Comparison of ENCODE assay signal across 1 cellular context in genomic region chr1:8712413-8713229, GRCh38.
A peak's percentile ranks its signal among the peaks of the same experiment; 100 is the strongest.
TF ChIP-seq lines count a peak whose summit lies in the region.

No MANE protein-coding gene starts in this region.

TF ChIP-seq in HepG2, 621 proteins besides CTCF, POLR2A, EP300 and RAD21 (continued from another document):
- no peak for TF ChIP-seq PBX2 (CRISPR knock-in tag; IDR thresholded peaks at IDR 0.05)
- no peak for TF ChIP-seq ZBTB21 (CRISPR knock-in tag; IDR thresholded peaks at IDR 0.05)
- TF ChIP-seq ZNF784 (CRISPR knock-in tag; IDR thresholded peaks at IDR 0.05; ENCODE audit: borderline replicate concordance): no peak
- TF ChIP-seq NFAT5 (CRISPR knock-in tag; IDR thresholded peaks at IDR 0.05): no peak
- TF ChIP-seq NR2C2 (CRISPR knock-in tag; IDR thresholded peaks at IDR 0.05; ENCODE audit: borderline replicate concordance): no peak
- no peak for TF ChIP-seq ZNF577 (CRISPR knock-in tag; IDR thresholded peaks at IDR 0.05; ENCODE audit: borderline replicate concordance, low read depth)
- TF ChIP-seq, protein P1, sequence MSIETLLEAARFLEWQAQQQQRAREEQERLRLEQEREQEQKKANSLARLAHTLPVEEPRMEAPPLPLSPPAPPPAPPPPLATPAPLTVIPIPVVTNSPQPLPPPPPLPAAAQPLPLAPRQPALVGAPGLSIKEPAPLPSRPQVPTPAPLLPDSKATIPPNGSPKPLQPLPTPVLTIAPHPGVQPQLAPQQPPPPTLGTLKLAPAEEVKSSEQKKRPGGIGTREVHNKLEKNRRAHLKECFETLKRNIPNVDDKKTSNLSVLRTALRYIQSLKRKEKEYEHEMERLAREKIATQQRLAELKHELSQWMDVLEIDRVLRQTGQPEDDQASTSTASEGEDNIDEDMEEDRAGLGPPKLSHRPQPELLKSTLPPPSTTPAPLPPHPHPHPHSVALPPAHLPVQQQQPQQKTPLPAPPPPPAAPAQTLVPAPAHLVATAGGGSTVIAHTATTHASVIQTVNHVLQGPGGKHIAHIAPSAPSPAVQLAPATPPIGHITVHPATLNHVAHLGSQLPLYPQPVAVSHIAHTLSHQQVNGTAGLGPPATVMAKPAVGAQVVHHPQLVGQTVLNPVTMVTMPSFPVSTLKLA (IDR thresholded peaks at IDR 0.05): no peak
- TF ChIP-seq SOX5 (CRISPR knock-in tag; IDR thresholded peaks at IDR 0.05; ENCODE audit: borderline replicate concordance): peak; percentile 75
- no peak for TF ChIP-seq JUN (CRISPR knock-in tag; IDR thresholded peaks at IDR 0.05)
- TF ChIP-seq HOXA9 (CRISPR knock-in tag; IDR thresholded peaks at IDR 0.05; ENCODE audit: borderline replicate concordance): no peak
- no peak for TF ChIP-seq ATRX (CRISPR knock-in tag; IDR thresholded peaks at IDR 0.05; ENCODE audit: borderline replicate concordance)
- TF ChIP-seq RNF2 (conservative IDR thresholded peaks at IDR 0.05; ENCODE audit: low read depth): no peak
- no peak for TF ChIP-seq THAP8 (CRISPR knock-in tag; IDR thresholded peaks at IDR 0.05; ENCODE audit: borderline replicate concordance)
- no peak for TF ChIP-seq ZNF615 (CRISPR knock-in tag; IDR thresholded peaks at IDR 0.05; ENCODE audit: borderline replicate concordance)
- peak; percentile 70 for TF ChIP-seq GATAD2A (CRISPR knock-in tag; IDR thresholded peaks at IDR 0.05)
- 0 out of 2 replicates have a peak, but pooled peaks have one; percentile 44 for TF ChIP-seq ZFP82 (CRISPR knock-in tag; IDR thresholded peaks at IDR 0.05; ENCODE audit: borderline replicate concordance)
- TF ChIP-seq PATZ1 (CRISPR knock-in tag; IDR thresholded peaks at IDR 0.05): no peak
- no peak for TF ChIP-seq RBFOX2 (IDR thresholded peaks at IDR 0.05; ENCODE audit: low read depth, low read length)
- no peak for TF ChIP-seq NCOA1 (CRISPR knock-in tag; IDR thresholded peaks at IDR 0.05)
- no peak for TF ChIP-seq THAP7 (CRISPR knock-in tag; IDR thresholded peaks at IDR 0.05)
- peak; percentile 15; the same call in 1 of the 2 replicates for TF ChIP-seq HDAC1 (CRISPR knock-in tag; IDR thresholded peaks at IDR 0.05)
- TF ChIP-seq ZSCAN30 (CRISPR knock-in tag; IDR thresholded peaks at IDR 0.05): no peak
- TF ChIP-seq ATF1 (CRISPR knock-in tag; IDR thresholded peaks at IDR 0.05): peak; percentile 45; the same call in 1 of the 2 replicates
- TF ChIP-seq NFKBIZ (CRISPR knock-in tag; IDR thresholded peaks at IDR 0.05): no peak
- TF ChIP-seq, protein P2, sequence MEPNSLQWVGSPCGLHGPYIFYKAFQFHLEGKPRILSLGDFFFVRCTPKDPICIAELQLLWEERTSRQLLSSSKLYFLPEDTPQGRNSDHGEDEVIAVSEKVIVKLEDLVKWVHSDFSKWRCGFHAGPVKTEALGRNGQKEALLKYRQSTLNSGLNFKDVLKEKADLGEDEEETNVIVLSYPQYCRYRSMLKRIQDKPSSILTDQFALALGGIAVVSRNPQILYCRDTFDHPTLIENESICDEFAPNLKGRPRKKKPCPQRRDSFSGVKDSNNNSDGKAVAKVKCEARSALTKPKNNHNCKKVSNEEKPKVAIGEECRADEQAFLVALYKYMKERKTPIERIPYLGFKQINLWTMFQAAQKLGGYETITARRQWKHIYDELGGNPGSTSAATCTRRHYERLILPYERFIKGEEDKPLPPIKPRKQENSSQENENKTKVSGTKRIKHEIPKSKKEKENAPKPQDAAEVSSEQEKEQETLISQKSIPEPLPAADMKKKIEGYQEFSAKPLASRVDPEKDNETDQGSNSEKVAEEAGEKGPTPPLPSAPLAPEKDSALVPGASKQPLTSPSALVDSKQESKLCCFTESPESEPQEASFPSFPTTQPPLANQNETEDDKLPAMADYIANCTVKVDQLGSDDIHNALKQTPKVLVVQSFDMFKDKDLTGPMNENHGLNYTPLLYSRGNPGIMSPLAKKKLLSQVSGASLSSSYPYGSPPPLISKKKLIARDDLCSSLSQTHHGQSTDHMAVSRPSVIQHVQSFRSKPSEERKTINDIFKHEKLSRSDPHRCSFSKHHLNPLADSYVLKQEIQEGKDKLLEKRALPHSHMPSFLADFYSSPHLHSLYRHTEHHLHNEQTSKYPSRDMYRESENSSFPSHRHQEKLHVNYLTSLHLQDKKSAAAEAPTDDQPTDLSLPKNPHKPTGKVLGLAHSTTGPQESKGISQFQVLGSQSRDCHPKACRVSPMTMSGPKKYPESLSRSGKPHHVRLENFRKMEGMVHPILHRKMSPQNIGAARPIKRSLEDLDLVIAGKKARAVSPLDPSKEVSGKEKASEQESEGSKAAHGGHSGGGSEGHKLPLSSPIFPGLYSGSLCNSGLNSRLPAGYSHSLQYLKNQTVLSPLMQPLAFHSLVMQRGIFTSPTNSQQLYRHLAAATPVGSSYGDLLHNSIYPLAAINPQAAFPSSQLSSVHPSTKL (CRISPR knock-in tag; IDR thresholded peaks at IDR 0.05): peak; percentile 84
- TF ChIP-seq ASH2L (IDR thresholded peaks at IDR 0.05; ENCODE audit: insufficient read length, low read depth, low read length): peak; percentile 84
- peak; percentile 87; the same call in 1 of the 2 replicates for TF ChIP-seq ETV5 (CRISPR knock-in tag; IDR thresholded peaks at IDR 0.05; ENCODE audit: borderline replicate concordance)
- no peak for TF ChIP-seq ZNF234 (CRISPR knock-in tag; conservative IDR thresholded peaks at IDR 0.05)
- TF ChIP-seq, protein P3, sequence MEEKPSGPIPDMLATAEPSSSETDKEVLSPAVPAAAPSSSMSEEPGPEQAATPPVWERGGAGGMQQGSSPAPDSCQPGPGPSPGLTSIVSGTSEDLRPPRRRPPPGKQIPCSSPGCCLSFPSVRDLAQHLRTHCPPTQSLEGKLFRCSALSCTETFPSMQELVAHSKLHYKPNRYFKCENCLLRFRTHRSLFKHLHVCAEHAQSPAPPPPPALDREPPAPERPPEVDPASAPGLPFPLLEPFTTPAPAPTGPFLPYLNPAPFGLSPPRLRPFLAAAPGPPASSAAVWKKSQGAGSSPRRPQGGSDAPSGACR (CRISPR knock-in tag; IDR thresholded peaks at IDR 0.05): 0 out of 2 replicates have a peak, but pooled peaks have one; percentile 51
- no peak for TF ChIP-seq TAF15 (IDR thresholded peaks at IDR 0.05; ENCODE audit: low read depth, low read length, poor library complexity, severe bottlenecking)
- TF ChIP-seq MXD1 (CRISPR knock-in tag; IDR thresholded peaks at IDR 0.05): no peak
- TF ChIP-seq FOXA1 (IDR thresholded peaks at IDR 0.05): no peak
- peak; percentile 5; the same call in 1 of the 2 replicates for TF ChIP-seq FOXA1 (CRISPR knock-in tag; IDR thresholded peaks at IDR 0.05)
- peak; percentile 43; the same call in 1 of the 2 replicates for TF ChIP-seq ZNF124 (CRISPR knock-in tag; IDR thresholded peaks at IDR 0.05)
- TF ChIP-seq SMARCC2 (IDR thresholded peaks at IDR 0.05): no peak
